Comparison of ENCODE assay signal across 10 cellular contexts in genomic region chr2:43051316-43051715, GRCh38.
DNase-seq lines count a peak whose midpoint lies in the region; ATAC-seq and TF ChIP-seq lines count a peak whose summit lies in the region.
"Had no signal": no experiment of that assay in that cellular context is flagged by ENCODE, and none has a peak within 500 bp of the region (broad histone marks: within the 10 kb centered on the region; RNA-seq: fewer than 3 reads in every experiment).

No MANE protein-coding gene starts in this region.

- no peaks in the 10 kb centered on the region for H3K9me3 Mint-ChIP-seq in immature natural killer cell

- H3F3A ChIP-seq in PC-3 (ENCODE audit: low read length, unreplicated experiment) = no peaks in the 10 kb centered on the region

- intact Hi-C loops in PC-3 (cut with micrococcal nuclease) (no loop called here), breast epithelium (cut with DNase I; ENCODE audit: low total_unique reads) (no loop called here)

- CTCF ChIA-PET in PC-3 (lab: Charles Lee) = interaction anchor here (0.6 kb wide), 1 partner anchor 178 kb away, joined by 4 read pairs; no protein-coding TSS in a partner anchor

- no peak overlapping the region for H2BK120ac ChIP-seq in neuronal stem cell (ENCODE audit: low read depth, low read length)

- H3K18ac ChIP-seq in neuronal stem cell (ENCODE audit: low read length) = no peak overlapping the region

- no peak overlapping the region for H3K23ac ChIP-seq in neuronal stem cell (ENCODE audit: low read depth, low read length, poor library complexity)

- peaks cover 6 to 8% (median 7%) of the 10 kb centered on the region in 3 donors for H3K27me3 Mint-ChIP-seq in immature natural killer cell (ENCODE audit: low read depth in 3 of 3)

- peak overlapping the region; percentile 27; the same call in 1 of the 2 replicates for H2AFZ ChIP-seq in PC-3 (ENCODE audit: low read length)
- no peak overlapping the region for H2AFZ ChIP-seq in neuronal stem cell (ENCODE audit: low read length)

- no peak overlapping the region for H4K8ac ChIP-seq in neuronal stem cell (ENCODE audit: low read depth, low read length)

- H3K9me3 ChIP-seq in PC-3 (ENCODE audit: low read length) = no peaks in the 10 kb centered on the region
- no peaks in the 10 kb centered on the region for H3K9me3 ChIP-seq in breast epithelium
- H3K9me3 ChIP-seq in neuronal stem cell (replicated peaks in 1 of 2; ENCODE audit: control insufficient read depth in 2 of 2, insufficient read depth in 1 of 2, low read depth in 1 of 2, low read length in 2 of 2) = peaks cover 0 to 2% of the 10 kb centered on the region in 2 donors

- H3K9ac ChIP-seq in PC-3 (ENCODE audit: low read length) (no peak overlapping the region), neuronal stem cell (ENCODE audit: low read depth, low read length, poor library complexity) (no peak overlapping the region)

- H3K4me1 ChIP-seq in PC-3 (ENCODE audit: insufficient read depth, low read length) (peaks cover 27% of the 10 kb centered on the region), breast epithelium (peaks cover 0 to 4% of the 10 kb centered on the region in 2 donors), neuronal stem cell (ENCODE audit: control insufficient read depth in 2 of 2, insufficient read depth in 1 of 2, low read depth in 1 of 2, low read length in 2 of 2) (peaks cover 15 to 21% of the 10 kb centered on the region in 2 donors)

- peak overlapping the region; percentile 57 for H2AK5ac ChIP-seq in neuronal stem cell (ENCODE audit: low read depth, low read length)

- TF ChIP-seq POLR2A in breast epithelium (IDR thresholded peaks at IDR 0.05) = no peak

- H2BK15ac ChIP-seq in neuronal stem cell (ENCODE audit: low read length) = no peak overlapping the region

- H2BK5ac ChIP-seq in neuronal stem cell (ENCODE audit: low read length) = no peak overlapping the region

- H3K4me2 ChIP-seq in PC-3 (ENCODE audit: low read length) = peak overlapping the region; percentile 18; the same call in 1 of the 2 replicates
- H3K4me2 ChIP-seq in neuronal stem cell (ENCODE audit: insufficient read depth, low read length, poor library complexity, severe bottlenecking) = no peak overlapping the region

- POLR2A ChIA-PET in PC-3 (lab: Charles Lee; ENCODE audit: unreplicated experiment) = interaction anchor here (0.5 kb wide), 1 partner anchor 166 kb away, joined by 10 read pairs; no protein-coding TSS in a partner anchor

- no peaks in the 10 kb centered on the region for H3K79me2 ChIP-seq in PC-3 (ENCODE audit: low read length)

- no CpG with 5 or more reads among the region's 8 CpGs for WGBS in neuronal stem cell (ENCODE audit: extremely low coverage in 2 of 2, insufficient read length in 2 of 2, insufficient replicate concordance in 1 of 2), 2 donors

- H3K36me3 Mint-ChIP-seq in immature natural killer cell = no peaks in the 10 kb centered on the region

- H4K20me1 ChIP-seq in PC-3 (ENCODE audit: low read length) = no peaks in the 10 kb centered on the region

- no peak for TF ChIP-seq CTCF in PC-3 (conservative IDR thresholded peaks at IDR 0.05; ENCODE audit: low read depth, low read length)
- TF ChIP-seq CTCF in breast epithelium (IDR thresholded peaks at IDR 0.05) = no peak

- H3K79me1 ChIP-seq in neuronal stem cell (ENCODE audit: low read depth, low read length) = no peaks in the 10 kb centered on the region

- no peak overlapping the region for H4K91ac ChIP-seq in neuronal stem cell (ENCODE audit: low read depth, low read length, poor library complexity)

- no peak overlapping the region for H3K4ac ChIP-seq in neuronal stem cell (ENCODE audit: low read length)

- H2BK12ac ChIP-seq in neuronal stem cell (ENCODE audit: low read length) = no peak overlapping the region

- ATAC-seq in PC-3 (peak; percentile 95), GM18868 (IDR thresholded peaks at IDR 0.05; ENCODE audit: unreplicated experiment) (no peak), HG02759 (IDR thresholded peaks at IDR 0.05; ENCODE audit: unreplicated experiment) (no peak)

- H3K4me3 ChIP-seq in PC-3 (ENCODE audit: low read length) (no peak overlapping the region), breast epithelium (no peak overlapping the region), neuronal stem cell (ENCODE audit: low read length in 2 of 2) (no peak overlapping the region)
- H3K4me3 ChIP-seq: dorsolateral prefrontal cortex had no signal

- H3K27me3 ChIP-seq in PC-3 (ENCODE audit: low read length) = no peaks in the 10 kb centered on the region
- H3K27me3 ChIP-seq in breast epithelium = no peaks in the 10 kb centered on the region
- no peaks in the 10 kb centered on the region for H3K27me3 ChIP-seq in neuronal stem cell (ENCODE audit: control insufficient read depth in 3 of 3, insufficient read depth in 3 of 3, low read depth in 1 of 3, low read length in 3 of 3)
- H3K27me3 ChIP-seq: dorsolateral prefrontal cortex had no signal

- BruUV-seq in PC-3 (replicated peaks; lab: Mats Ljungman, UMichigan) = no TSS peak

- H3K27ac Mint-ChIP-seq in immature natural killer cell = peak overlapping the region in 1 of 6 donors; percentile 9

- H3K14ac ChIP-seq in neuronal stem cell (ENCODE audit: low read length) = no peak overlapping the region

- H3K36me3 ChIP-seq in PC-3 (ENCODE audit: low read depth, low read length) = no peaks in the 10 kb centered on the region
- H3K36me3 ChIP-seq in breast epithelium = no peaks in the 10 kb centered on the region
- no peaks in the 10 kb centered on the region for H3K36me3 ChIP-seq in neuronal stem cell (replicated peaks in 1 of 2; ENCODE audit: control insufficient read depth in 2 of 2, insufficient read depth in 2 of 2, low read length in 2 of 2)

- H3K9me2 ChIP-seq in PC-3 (replicated peaks; ENCODE audit: low read length) = no peaks in the 10 kb centered on the region

- H3K4me1 Mint-ChIP-seq in immature natural killer cell = peaks cover 26 to 29% of the 10 kb centered on the region in 2 donors

- in situ Hi-C loops in Caki2 (cut with HindIII; ENCODE audit: low pct_unique_long_range_greater_than_20kb, low sequenced_read_pairs) = no loop called here

- peak overlapping the region; percentile 18; the same call in 1 of the 2 replicates for H3K27ac ChIP-seq in PC-3 (ENCODE audit: low read length)
- peak overlapping the region; percentile 40 to 62 for H3K27ac ChIP-seq in breast epithelium
- H3K27ac ChIP-seq in neuronal stem cell (replicated peaks; ENCODE audit: low read length) = no peak overlapping the region

- no peak overlapping the region for H3K4me3 Mint-ChIP-seq in immature natural killer cell

- peak; percentile 63 for DNase-seq in Caki2 (ENCODE audit: low read depth)
- peak; percentile 86 for DNase-seq in PC-3
- no peak for DNase-seq in breast epithelium (ENCODE audit: low spot score in 2 of 2)
- no peak for DNase-seq in neuronal stem cell (ENCODE audit: low spot score)
- no peak for DNase-seq in immature natural killer cell
- DNase-seq in DMS53 (lab: John Stamatoyannopoulos, UW) = no peak
- DNase-seq: MM.1S had no signal

Comparison
In these comparisons a context has a peak if more than half of its experiments do, and no peak if none do; other contexts are left out.
1. DNase-seq: peak in Caki2 (single experiment) and PC-3 (single experiment); none in breast epithelium (0 of 2), neuronal stem cell (single experiment), immature natural killer cell (0 of 3) and DMS53 (single experiment).